Comparison of ENCODE assay signal across 9 cellular contexts in genomic region chr3:125150525-125151436, GRCh38.
DNase-seq lines count a peak whose midpoint lies in the region; ATAC-seq and TF ChIP-seq lines count a peak whose summit lies in the region.
"Had no signal": no experiment of that assay in that cellular context is flagged by ENCODE, and none has a peak within 500 bp of the region (broad histone marks: within the 10 kb centered on the region; RNA-seq: fewer than 3 reads in every experiment).

No MANE protein-coding gene starts in this region.

- TF ChIP-seq CTCF in Peyer's patch (IDR thresholded peaks at IDR 0.05) (peak in 5 of 6 experiments; percentile 13 to 71 (median 66)), testis (IDR thresholded peaks at IDR 0.05) (peak; percentile 20 to 46 (median 35))

- H3K27me3 Mint-ChIP-seq in CD4-positive, CD25-positive, alpha-beta regulatory T cell = peaks cover 15% of the 10 kb centered on the region

- H3K4me1 Mint-ChIP-seq in CD4-positive, CD25-positive, alpha-beta regulatory T cell = peaks cover 5 to 8% (median 7%) of the 10 kb centered on the region in 4 donors

- no peaks in the 10 kb centered on the region for H3K9me3 Mint-ChIP-seq in CD4-positive, CD25-positive, alpha-beta regulatory T cell

- no peaks in the 10 kb centered on the region for H3K9me3 ChIP-seq in CD4-positive, CD25-positive, alpha-beta regulatory T cell (ENCODE audit: control insufficient read depth in 2 of 2, low read length in 2 of 2)
- no peaks in the 10 kb centered on the region for H3K9me3 ChIP-seq in Peyer's patch
- H3K9me3 ChIP-seq in testis = no peaks in the 10 kb centered on the region

- no peaks in the 10 kb centered on the region for H3K36me3 Mint-ChIP-seq in CD4-positive, CD25-positive, alpha-beta regulatory T cell

- no peaks in the 10 kb centered on the region for H3K4me1 ChIP-seq in CD4-positive, CD25-positive, alpha-beta regulatory T cell (ENCODE audit: control insufficient read depth, insufficient read depth, low read length, poor library complexity, severe bottlenecking)
- H3K4me1 ChIP-seq in Peyer's patch = peaks cover 0 to 8% (median 0%) of the 10 kb centered on the region in 4 donors
- H3K4me1 ChIP-seq in testis = peaks cover 11% of the 10 kb centered on the region

- WGBS in testis, 2 donors = 68 to 74% methylated on average over 14 of the region's 14 CpGs

- peak; percentile 63 to 67 for ATAC-seq in CD4-positive, CD25-positive, alpha-beta regulatory T cell (ENCODE audit: low read depth in 2 of 2)
- ATAC-seq in left lobe of liver (peak; percentile 49), HG03342 (IDR thresholded peaks at IDR 0.05; ENCODE audit: unreplicated experiment) (no peak)

- intact Hi-C loops in testis (cut with DNase I; ENCODE audit: low total_unique reads) = no loop called here

- H3K27ac Mint-ChIP-seq in CD4-positive, CD25-positive, alpha-beta regulatory T cell = no peak overlapping the region

- TF ChIP-seq POLR2A in Peyer's patch (IDR thresholded peaks at IDR 0.05) (no peak), testis (IDR thresholded peaks at IDR 0.05) (no peak)

- peak in 2 of 3 donors; percentile 38 to 81 for DNase-seq in CD4-positive, CD25-positive, alpha-beta regulatory T cell
- DNase-seq in HCEC 1CT (peak; percentile 43), Peyer's patch (peak in 2 of 3 donors; percentile 39 to 75), left lobe of liver (ENCODE audit: low spot score) (no peak), testis (peak; percentile 72), 8988T (no peak)
- peak; percentile 55 for DNase-seq in activated naive CD4-positive, alpha-beta T cell treated with Interleukin-2 at 50 U/mL for 16 hours

- H3K27me3 ChIP-seq in CD4-positive, CD25-positive, alpha-beta regulatory T cell (ENCODE audit: control insufficient read depth, insufficient read depth, low read length) = peaks cover 2% of the 10 kb centered on the region
- no peaks in the 10 kb centered on the region for H3K27me3 ChIP-seq in Peyer's patch
- no peaks in the 10 kb centered on the region for H3K27me3 ChIP-seq in testis

- H3K4me3 ChIP-seq in CD4-positive, CD25-positive, alpha-beta regulatory T cell (ENCODE audit: low read depth, low read length) = no peak overlapping the region
- H3K4me3 ChIP-seq in Peyer's patch = no peak overlapping the region
- H3K4me3 ChIP-seq in testis = no peak overlapping the region
- H3K4me3 ChIP-seq: skin epidermis had no signal

- no peaks in the 10 kb centered on the region for H3K36me3 ChIP-seq in CD4-positive, CD25-positive, alpha-beta regulatory T cell (ENCODE audit: control insufficient read depth, insufficient read depth, low read length)
- H3K36me3 ChIP-seq in Peyer's patch = no peaks in the 10 kb centered on the region
- no peaks in the 10 kb centered on the region for H3K36me3 ChIP-seq in testis (ENCODE audit: low read depth, missing control alignments)

- H3K27ac ChIP-seq in CD4-positive, CD25-positive, alpha-beta regulatory T cell (ENCODE audit: insufficient read depth, low read length, poor library complexity, severe bottlenecking) = no peak overlapping the region
- H3K27ac ChIP-seq in Peyer's patch (no peak overlapping the region), testis (no peak overlapping the region)
- H3K27ac ChIP-seq: skin epidermis had no signal

- H3K4me3 Mint-ChIP-seq in CD4-positive, CD25-positive, alpha-beta regulatory T cell = no peak overlapping the region

Comparison
In these comparisons a context has a peak if more than half of its experiments do, and no peak if none do; other contexts are left out.
1. DNase-seq: peak in CD4-positive, CD25-positive, alpha-beta regulatory T cell (2 of 3), HCEC 1CT (single experiment), Peyer's patch (2 of 3), activated naive CD4-positive, alpha-beta T cell treated with Interleukin-2 at 50 U/mL for 16 hours (single experiment) and testis (single experiment); none in left lobe of liver (single experiment) and 8988T (single experiment).